Comparison of ENCODE assay signal across 28 cellular contexts in the genomic region with DNA sequence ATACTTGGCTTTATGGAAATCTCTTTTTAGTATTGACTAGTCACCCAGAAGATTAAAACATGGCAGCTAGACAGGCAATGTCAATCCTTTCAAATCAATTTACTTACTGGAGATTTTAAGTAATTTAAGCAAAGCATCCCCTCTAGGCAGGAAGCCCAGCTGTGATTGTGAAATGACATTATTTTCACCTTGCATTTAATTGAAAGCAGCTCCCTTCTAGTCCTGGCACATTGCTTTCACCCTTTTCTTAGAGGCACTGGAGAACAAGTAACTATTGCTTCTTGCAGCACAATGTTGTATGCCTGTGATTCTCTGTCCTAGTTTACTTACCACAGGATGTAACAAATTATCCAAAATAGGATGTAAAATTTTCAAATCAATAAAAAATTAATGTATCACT.
"Had no signal": no experiment of that assay in that cellular context is flagged by ENCODE, and none has a peak within 500 bp of the region (broad histone marks: within the 10 kb centered on the region; RNA-seq: fewer than 3 reads in every experiment).

No MANE protein-coding gene starts in this region.

- H3K4me3 Mint-ChIP-seq: activated CD8-positive, alpha-beta memory T cell treated with anti-CD3 and anti-CD28 coated beads, Interleukin-2, amount 10 ng/mL, durations not matched to agents 7 days and 5 days; activated naive CD4-positive, alpha-beta T cell treated with anti-CD3 and anti-CD28 coated beads for 36 hours; activated naive CD8-positive, alpha-beta T cell treated with anti-CD3 and anti-CD28 coated beads for 36 hours; activated T-cell treated with anti-CD3 and anti-CD28 coated beads, Interleukin-2, amount 50 U/mL, for 24 hours; T-helper 2 cell treated with Interferon-gamma antibody and Interleukin-4, amounts not matched to agents 5 μg/mL and 100 μg/mL, for 36 hours had no signal

- ATAC-seq: activated CD8-positive, alpha-beta memory T cell treated with anti-CD3 and anti-CD28 coated beads, Interleukin-2, amount 10 ng/mL, durations not matched to agents 7 days and 5 days; Panc1; Right ventricle myocardium inferior; SK-N-SH treated with all-trans-retinoic acid at 6 μM for 48 hours had no signal

- H3K4me3 ChIP-seq: adrenal gland, SJCRH30 had no signal

- H3K27me3 Mint-ChIP-seq: activated CD8-positive, alpha-beta memory T cell treated with anti-CD3 and anti-CD28 coated beads, Interleukin-2, amount 10 ng/mL, durations not matched to agents 7 days and 5 days; activated T-cell treated with anti-CD3 and anti-CD28 coated beads, Interleukin-2, amount 50 U/mL, for 24 hours had no signal

- H3K27ac Mint-ChIP-seq: activated CD8-positive, alpha-beta memory T cell treated with anti-CD3 and anti-CD28 coated beads, Interleukin-2, amount 10 ng/mL, durations not matched to agents 7 days and 5 days; activated naive CD4-positive, alpha-beta T cell treated with anti-CD3 and anti-CD28 coated beads for 36 hours; activated naive CD8-positive, alpha-beta T cell treated with anti-CD3 and anti-CD28 coated beads for 36 hours; activated T-cell treated with anti-CD3 and anti-CD28 coated beads, Interleukin-2, amount 50 U/mL, for 24 hours; T-helper 2 cell treated with Interferon-gamma antibody and Interleukin-4, amounts not matched to agents 5 μg/mL and 100 μg/mL, for 36 hours had no signal

- H3K9me3 Mint-ChIP-seq: T-helper 2 cell treated with Interferon-gamma antibody and Interleukin-4, amounts not matched to agents 5 μg/mL and 100 μg/mL, for 36 hours had no signal

- DNase-seq: activated CD4-positive, alpha-beta T cell treated with anti-CD3 and anti-CD28 coated beads for 48 hours; activated CD4-positive, alpha-beta T cell treated with anti-CD3 and anti-CD28 coated beads, Interleukin-2, amount 50 U/mL, for 48 hours; activated CD4-positive, CD25-positive, alpha-beta regulatory T cell treated with anti-CD3 and anti-CD28 coated beads, Interleukin-2, amount 50 U/mL, for 72 hours; activated CD8-positive, alpha-beta memory T cell treated with anti-CD3 and anti-CD28 coated beads, Interleukin-2, amount 10 ng/mL, durations not matched to agents 7 days and 5 days; activated effector memory CD4-positive, alpha-beta T cell treated with anti-CD3 and anti-CD28 coated beads, Interleukin-2, amount 50 U/mL, for 16 hours; activated naive CD4-positive, alpha-beta T cell treated with anti-CD3 and anti-CD28 coated beads for 36 hours; activated naive CD8-positive, alpha-beta T cell treated with anti-CD3 and anti-CD28 coated beads for 36 hours; activated T-cell treated with anti-CD3 and anti-CD28 coated beads, Interleukin-2, amount 50 U/mL, for 24 hours; adrenal gland; anterior cingulate cortex; cerebellar nuclear complex; MM.1S; NCI-H1105; NCI-H1436 treated with DMSO at 0.1 percent for 48 hours; NCI-H187 treated with DMSO at 0.1 percent for 48 hours; NCI-H2081 treated with DMSO at 0.1 percent for 48 hours; NCI-H2227 treated with DMSO at 0.1 percent for 48 hours; NCI-H446 treated with DMSO at 0.1 percent for 48 hours; NCI-H526; NCI-H82; OCI-M1; RPMI8226; SJCRH30; SW 1271 had no signal
